In genomic region chr2:197673606-197674005, GRCh38 we compare ENCODE assay signal across 17 cellular contexts. TPM values are rescaled to one million over a fixed set of nuclear protein-coding genes. Genes with fewer than 3 reads are reported as not detected.
A peak's percentile ranks its signal among the peaks of the same experiment; 100 is the strongest.
DNase-seq lines count a peak whose midpoint lies in the region; ATAC-seq and TF ChIP-seq lines count a peak whose summit lies in the region.
"Had no signal": no experiment of that assay in that cellular context is flagged by ENCODE, and none has a peak within 500 bp of the region (broad histone marks: within the 10 kb centered on the region; RNA-seq: fewer than 3 reads in every experiment).

No MANE protein-coding gene starts in this region.

- no peak for TF ChIP-seq POLR2A in esophagus muscularis mucosa (IDR thresholded peaks at IDR 0.05; ENCODE audit: low read depth)

- no peaks in the 10 kb centered on the region for H3K9me3 ChIP-seq in esophagus muscularis mucosa
- peaks cover 0 to 23% (median 0%) of the 10 kb centered on the region in 3 donors for H3K9me3 ChIP-seq in tibial artery
- H3K9me3 ChIP-seq: pancreas had no signal

- peaks cover 43% of the 10 kb centered on the region for H3K36me3 Mint-ChIP-seq in nephron progenitor cell (ENCODE audit: low read depth)

- H3K4me3 Mint-ChIP-seq in nephron progenitor cell, result peak overlapping the region; percentile 83
- H3K4me3 Mint-ChIP-seq: activated T-cell treated with anti-CD3 and anti-CD28 coated beads, Interleukin-2, amount 50 U/mL, for 72 hours; CD4-positive, CD25-positive, alpha-beta regulatory T cell; effector memory CD8-positive, alpha-beta T cell; T-helper 17 cell had no signal

- peaks cover 0 to 5% (median 0%) of the 10 kb centered on the region in 4 donors for H3K27me3 ChIP-seq in esophagus muscularis mucosa
- no peaks in the 10 kb centered on the region for H3K27me3 ChIP-seq in tibial artery
- H3K27me3 ChIP-seq: pancreas had no signal

- H3K36me3 ChIP-seq in esophagus muscularis mucosa, result no peaks in the 10 kb centered on the region
- peaks cover 0 to 12% (median 8%) of the 10 kb centered on the region in 3 donors for H3K36me3 ChIP-seq in tibial artery
- H3K36me3 ChIP-seq: pancreas had no signal

- H3K27me3 Mint-ChIP-seq in nephron progenitor cell (ENCODE audit: low read depth, poor library complexity), result no peaks in the 10 kb centered on the region

- no peak for ATAC-seq in GM21367 (IDR thresholded peaks at IDR 0.05; ENCODE audit: unreplicated experiment)
- ATAC-seq in HG03342 (IDR thresholded peaks at IDR 0.05; ENCODE audit: unreplicated experiment), result no peak
- ATAC-seq: activated T-cell treated with anti-CD3 and anti-CD28 coated beads, Interleukin-2, amount 50 U/mL, for 72 hours; effector memory CD8-positive, alpha-beta T cell; K562; T-helper 17 cell had no signal

- DNase-seq in esophagus muscularis mucosa (ENCODE audit: extremely low spot score) (no peak), nephron progenitor cell (no peak), tibial artery (no peak), kidney tubule cell (ENCODE audit: low spot score) (no peak)
- DNase-seq: activated T-cell treated with anti-CD3 and anti-CD28 coated beads, Interleukin-2, amount 50 U/mL, for 72 hours; CD4-positive, CD25-positive, alpha-beta regulatory T cell; effector memory CD8-positive, alpha-beta T cell; glutamatergic neuron; NCI-H1694; NCI-H748 treated with DMSO at 0.1 percent for 48 hours; pancreas; RPMI8226; T-helper 17 cell had no signal

- WGBS in esophagus muscularis mucosa, result 59% methylated on average over 1 of the region's 1 CpG

- peaks cover 28% of the 10 kb centered on the region for H3K4me1 Mint-ChIP-seq in nephron progenitor cell

- H3K27ac Mint-ChIP-seq in nephron progenitor cell, result no peak overlapping the region
- H3K27ac Mint-ChIP-seq: activated T-cell treated with anti-CD3 and anti-CD28 coated beads, Interleukin-2, amount 50 U/mL, for 72 hours; CD4-positive, CD25-positive, alpha-beta regulatory T cell; effector memory CD8-positive, alpha-beta T cell; T-helper 17 cell had no signal

- peak overlapping the region; percentile 17 to 46 (median 31) for H3K4me3 ChIP-seq in esophagus muscularis mucosa
- peak overlapping the region; percentile 49 to 54 for H3K4me3 ChIP-seq in tibial artery
- H3K4me3 ChIP-seq: K562 had no signal

- intact Hi-C loops in esophagus muscularis mucosa (cut with DNase I) (no loop called here), tibial artery (cut with DNase I; ENCODE audit: low total_unique reads) (no loop called here)

- no peak for TF ChIP-seq EP300 in esophagus muscularis mucosa (IDR thresholded peaks at IDR 0.05)

- peak overlapping the region; percentile 95 for H3K27ac ChIP-seq in angular gyrus (ENCODE audit: low read depth, low read length)
- H3K27ac ChIP-seq in esophagus muscularis mucosa (replicated peaks in 1 of 4), result no peak overlapping the region
- H3K27ac ChIP-seq in tibial artery, result no peak overlapping the region

- H3K4me1 ChIP-seq in esophagus muscularis mucosa, result peaks cover 0 to 7% (median 4%) of the 10 kb centered on the region in 4 donors
- peaks cover 0 to 37% (median 12%) of the 10 kb centered on the region in 4 donors for H3K4me1 ChIP-seq in tibial artery
- H3K4me1 ChIP-seq: pancreas had no signal

- H3K9me3 Mint-ChIP-seq in nephron progenitor cell, result peaks cover 28% of the 10 kb centered on the region
- H3K9me3 Mint-ChIP-seq: effector memory CD8-positive, alpha-beta T cell had no signal

- TF ChIP-seq CTCF in esophagus muscularis mucosa (IDR thresholded peaks at IDR 0.05), result no peak
- TF ChIP-seq CTCF in nephron progenitor cell (IDR thresholded peaks at IDR 0.05), result no peak
- TF ChIP-seq CTCF in tibial artery (IDR thresholded peaks at IDR 0.05), result no peak

RNA-seq across cellular contexts. Expression of gene RFTN2, which starts 1.8 kb away (rescaled TPM):
- 1 to 10 TPM; 5.0 to 7.4 (median 6.1) TPM for total RNA-seq in esophagus muscularis mucosa
- total RNA-seq: activated T-cell treated with anti-CD3 and anti-CD28 coated beads, Interleukin-2, amount 50 U/mL, for 72 hours; CD4-positive, CD25-positive, alpha-beta regulatory T cell had no signal

RNA-seq across cellular contexts. Expression of gene MARS2, which starts 31.6 kb away (rescaled TPM):
- total RNA-seq in esophagus muscularis mucosa, result 1 to 10 TPM; 3.3 to 9.6 (median 5.1) TPM
